In the genomic region with DNA sequence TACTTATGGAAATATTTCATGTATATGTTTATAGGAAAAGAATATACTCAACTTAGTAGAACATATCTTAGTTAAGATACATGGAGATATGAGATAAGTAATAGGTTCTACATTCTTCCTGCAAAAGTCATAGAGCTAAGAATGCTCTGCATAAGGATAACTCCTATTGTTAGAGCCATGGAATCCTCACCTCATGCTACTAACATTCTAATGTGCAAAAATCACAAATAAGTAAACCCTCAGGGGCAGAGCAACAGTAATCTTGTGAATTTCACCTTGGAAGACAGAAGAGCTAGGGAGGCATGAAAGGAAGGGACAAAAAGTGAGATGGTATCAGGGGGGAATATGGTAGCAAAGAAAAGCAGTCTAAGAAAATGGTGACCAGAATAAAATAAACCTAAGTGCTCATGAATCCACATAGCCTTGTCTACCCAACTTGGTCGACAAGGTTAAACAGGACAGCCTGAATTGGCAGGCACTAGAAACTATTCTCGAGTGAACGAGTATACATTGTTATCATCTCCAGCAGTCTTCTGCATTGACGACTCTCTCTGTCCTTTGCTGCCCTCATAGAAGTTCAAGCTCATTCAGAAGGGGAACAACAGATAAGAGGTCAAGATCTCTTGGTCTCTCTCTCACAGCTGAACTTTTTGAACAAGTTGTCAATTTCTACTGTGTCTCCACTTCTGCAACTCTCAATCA, we compare ENCODE assay signal across 18 cellular contexts.
"Had no signal": no experiment of that assay in that cellular context is flagged by ENCODE, and none has a peak within 500 bp of the region (broad histone marks: within the 10 kb centered on the region; RNA-seq: fewer than 3 reads in every experiment).

No MANE protein-coding gene starts in this region.

- H3K9me3 ChIP-seq: esophagus squamous epithelium, suprapubic skin, transverse colon, vagina had no signal

- FAIRE-seq: bronchial epithelial cell had no signal

- H3K4me1 ChIP-seq: esophagus squamous epithelium, left lung, suprapubic skin, transverse colon, vagina had no signal

- DNase-seq: activated CD4-positive, alpha-beta T cell treated with anti-CD3 and anti-CD28 coated beads, Interleukin-2, amount 50 U/mL, for 1 hour; activated CD4-positive, CD25-positive, alpha-beta regulatory T cell treated with anti-CD3 and anti-CD28 coated beads, Interleukin-2, amount 50 U/mL, for 72 hours; activated CD8-positive, alpha-beta memory T cell treated with anti-CD3 and anti-CD28 coated beads, Interleukin-2, amount 50 U/mL, for 4 hours; activated naive CD4-positive, alpha-beta T cell treated with anti-CD3 and anti-CD28 coated beads for 36 hours; activated T-cell treated with anti-CD3 and anti-CD28 coated beads, Interleukin-2, amount 50 U/mL, for 4 hours; aorta; effector memory CD8-positive, alpha-beta T cell; esophagus squamous epithelium; hippocampal formation; islet precursor cell; left lung; stimulated activated naive CD8-positive, alpha-beta T cell treated with anti-CD3 and anti-CD28 coated beads, Interleukin-15, amount 100 ng/mL, for 72 hours; transverse colon had no signal

- H3K4me3 ChIP-seq: esophagus squamous epithelium, left lung, skin epidermis, suprapubic skin, transverse colon, vagina had no signal

- H3K27ac ChIP-seq: esophagus squamous epithelium, left lung, skin epidermis, suprapubic skin, transverse colon, vagina, VCaP had no signal

- ATAC-seq: activated T-cell treated with anti-CD3 and anti-CD28 coated beads, Interleukin-2, amount 50 U/mL, for 4 hours; effector memory CD8-positive, alpha-beta T cell; left lung; stimulated activated naive CD8-positive, alpha-beta T cell treated with anti-CD3 and anti-CD28 coated beads, Interleukin-15, amount 100 ng/mL, for 72 hours had no signal

- H3K27me3 ChIP-seq: esophagus squamous epithelium, left lung, suprapubic skin, transverse colon, vagina had no signal
